15 cellular contexts compared by ENCODE assay signal in genomic region chr2:170227467-170228075, GRCh38. TPM values are rescaled to one million over a fixed set of nuclear protein-coding genes. Genes with fewer than 3 reads are reported as not detected.
A peak's percentile ranks its signal among the peaks of the same experiment; 100 is the strongest.
DNase-seq lines count a peak whose midpoint lies in the region; ATAC-seq and TF ChIP-seq lines count a peak whose summit lies in the region.
"Had no signal": no experiment of that assay in that cellular context is flagged by ENCODE, and none has a peak within 500 bp of the region (broad histone marks: within the 10 kb centered on the region; RNA-seq: fewer than 3 reads in every experiment).

No MANE protein-coding gene starts in this region.

- TF ChIP-seq POLR2A in lower leg skin (IDR thresholded peaks at IDR 0.05): no peak

- intact Hi-C loops in lower leg skin (cut with DNase I; ENCODE audit: low total_unique reads): no loop called here

- no peak for DNase-seq in lower leg skin (ENCODE audit: low spot score in 2 of 2)
- no peak for DNase-seq in NOMO-1 (lab: John Stamatoyannopoulos, UW; ENCODE audit: unreplicated experiment in 2 of 2)
- DNase-seq in NCI-H510A treated with DMSO at 0.1 percent for 48 hours (lab: John Stamatoyannopoulos, UW): no peak
- DNase-seq in cerebellum (ENCODE audit: low spot score): no peak
- DNase-seq: DMS79, left ventricle myocardium inferior, NCI-H1105 treated with DMSO at 0.1 percent for 48 hours, NCI-H526 had no signal

- no peak for TF ChIP-seq CTCF in lower leg skin (IDR thresholded peaks at IDR 0.05)

- ATAC-seq in GM18498 (IDR thresholded peaks at IDR 0.05; ENCODE audit: unreplicated experiment) (peak; percentile 81), GM19468 (IDR thresholded peaks at IDR 0.05; ENCODE audit: extremely low read depth, unreplicated experiment) (peak; percentile 63), HG02870 (IDR thresholded peaks at IDR 0.05; ENCODE audit: unreplicated experiment) (peak; percentile 85), HG03565 (IDR thresholded peaks at IDR 0.05; ENCODE audit: unreplicated experiment) (peak; percentile 51)

- 84 to 88% methylated on average over 5 of the region's 5 CpGs for WGBS in lower leg skin, 2 donors

- no peak overlapping the region for H3K4me3 ChIP-seq in lower leg skin (ENCODE audit: low read depth, poor library complexity, severe bottlenecking)
- H3K4me3 ChIP-seq: cardiac muscle cell, left ventricle myocardium inferior, SK-N-MC had no signal

RNA-seq across cellular contexts. Expression of gene MYO3B, which starts 49.6 kb away (rescaled TPM):
- total RNA-seq in lower leg skin: under 1 TPM; 0.17 to 0.81 (median 0.66) TPM
- total RNA-seq in cerebellum: 1.2 TPM
- total RNA-seq: cardiac muscle cell, endothelial cell of umbilical vein had no signal
